1 cellular context compared by ENCODE assay signal in the genomic region with DNA sequence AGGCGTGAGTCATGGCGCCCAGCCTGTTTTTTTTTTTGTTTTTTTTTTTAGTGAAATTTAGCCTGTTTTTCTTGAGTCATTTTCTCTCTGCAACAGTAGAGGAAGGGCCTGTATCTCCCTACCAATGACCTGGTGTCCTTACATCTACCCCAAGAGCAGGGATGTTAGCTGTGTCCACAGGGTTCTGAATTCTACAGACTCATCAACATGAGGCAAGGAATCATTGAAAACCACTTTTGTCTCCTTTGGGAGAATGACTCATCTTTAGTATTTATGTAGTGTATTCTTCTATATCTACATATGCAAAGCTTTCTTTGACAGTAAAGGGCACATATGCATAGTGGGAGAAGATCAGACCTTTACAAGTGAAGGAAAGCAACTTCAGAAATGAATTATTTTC.
TF ChIP-seq lines count a peak whose summit lies in the region.

No MANE protein-coding gene starts in this region.

TF ChIP-seq in IMR-90, 13 proteins besides CTCF, POLR2A, EP300 and RAD21:
- no peak for TF ChIP-seq FOS (IDR thresholded peaks at IDR 0.05; ENCODE audit: low read depth, low read length)
- no peak for TF ChIP-seq MAFK (IDR thresholded peaks at IDR 0.05; ENCODE audit: low read depth, low read length)
- TF ChIP-seq, protein P1, sequence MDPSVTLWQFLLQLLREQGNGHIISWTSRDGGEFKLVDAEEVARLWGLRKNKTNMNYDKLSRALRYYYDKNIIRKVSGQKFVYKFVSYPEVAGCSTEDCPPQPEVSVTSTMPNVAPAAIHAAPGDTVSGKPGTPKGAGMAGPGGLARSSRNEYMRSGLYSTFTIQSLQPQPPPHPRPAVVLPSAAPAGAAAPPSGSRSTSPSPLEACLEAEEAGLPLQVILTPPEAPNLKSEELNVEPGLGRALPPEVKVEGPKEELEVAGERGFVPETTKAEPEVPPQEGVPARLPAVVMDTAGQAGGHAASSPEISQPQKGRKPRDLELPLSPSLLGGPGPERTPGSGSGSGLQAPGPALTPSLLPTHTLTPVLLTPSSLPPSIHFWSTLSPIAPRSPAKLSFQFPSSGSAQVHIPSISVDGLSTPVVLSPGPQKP (IDR thresholded peaks at IDR 0.05; ENCODE audit: borderline replicate concordance, low read depth, low read length), result no peak
- TF ChIP-seq BHLHE40 (IDR thresholded peaks at IDR 0.05; ENCODE audit: low read depth, low read length), result no peak
- no peak for TF ChIP-seq NFE2L2 (IDR thresholded peaks at IDR 0.05; ENCODE audit: low read depth, low read length)
- TF ChIP-seq MXI1 (IDR thresholded peaks at IDR 0.05; ENCODE audit: borderline replicate concordance, low read depth, low read length), result no peak
- no peak for TF ChIP-seq CHD1 (IDR thresholded peaks at IDR 0.05; ENCODE audit: low read depth, low read length)
- no peak for TF ChIP-seq CEBPB (IDR thresholded peaks at IDR 0.05; ENCODE audit: low read depth, low read length)
- TF ChIP-seq, protein P2, sequence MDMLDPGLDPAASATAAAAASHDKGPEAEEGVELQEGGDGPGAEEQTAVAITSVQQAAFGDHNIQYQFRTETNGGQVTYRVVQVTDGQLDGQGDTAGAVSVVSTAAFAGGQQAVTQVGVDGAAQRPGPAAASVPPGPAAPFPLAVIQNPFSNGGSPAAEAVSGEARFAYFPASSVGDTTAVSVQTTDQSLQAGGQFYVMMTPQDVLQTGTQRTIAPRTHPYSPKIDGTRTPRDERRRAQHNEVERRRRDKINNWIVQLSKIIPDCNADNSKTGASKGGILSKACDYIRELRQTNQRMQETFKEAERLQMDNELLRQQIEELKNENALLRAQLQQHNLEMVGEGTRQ (IDR thresholded peaks at IDR 0.05; ENCODE audit: low read depth, low read length), result no peak
- no peak for TF ChIP-seq SMC3 (IDR thresholded peaks at IDR 0.05; ENCODE audit: low read depth, low read length)
- no peak for TF ChIP-seq RCOR1 (IDR thresholded peaks at IDR 0.05; ENCODE audit: insufficient replicate concordance, low read length)
- TF ChIP-seq RFX5 (IDR thresholded peaks at IDR 0.05; ENCODE audit: low read depth, low read length), result no peak
- no peak for TF ChIP-seq MAZ (IDR thresholded peaks at IDR 0.05; ENCODE audit: borderline replicate concordance, low read depth, low read length)
